In the genomic region with DNA sequence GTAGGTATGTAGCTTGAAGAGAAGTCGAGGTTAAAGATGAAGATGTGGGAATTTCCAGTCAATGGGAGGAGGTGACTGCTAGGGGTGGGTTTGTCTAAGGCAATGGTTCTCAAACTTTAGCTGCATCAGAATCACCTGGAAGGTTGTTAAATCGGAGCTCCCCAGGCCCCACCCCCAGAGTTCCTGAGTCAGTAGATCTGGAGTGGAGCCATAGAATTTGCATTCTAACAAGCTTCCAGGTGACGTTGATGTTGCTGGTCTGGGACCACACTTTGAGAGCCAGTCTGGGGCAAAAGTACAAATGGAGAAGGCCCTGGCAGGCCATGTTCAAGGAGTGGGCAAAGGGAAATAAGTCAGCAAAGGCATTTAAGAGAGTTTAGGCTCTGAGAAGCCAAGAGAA, we compare ENCODE assay signal across 22 cellular contexts.
"Had no signal": no experiment of that assay in that cellular context is flagged by ENCODE, and none has a peak within 500 bp of the region (broad histone marks: within the 10 kb centered on the region; RNA-seq: fewer than 3 reads in every experiment).

No MANE protein-coding gene starts in this region.

- ATAC-seq: activated CD8-positive, alpha-beta T cell treated with anti-CD3 and anti-CD28 coated beads, Interleukin-2, amount 10 ng/mL, durations not matched to agents 7 days and 5 days; body of pancreas; gastroesophageal sphincter; left cardiac atrium; right lobe of liver had no signal

- H3K9me3 Mint-ChIP-seq: activated naive CD8-positive, alpha-beta T cell treated with anti-CD3 and anti-CD28 coated beads for 36 hours; dendritic cell treated with granulocyte-macrophage colony-stimulating factor and Interleukin-4, amounts not matched to agents 40 ng/mL and 50 ng/mL, for 4 days; nephron progenitor cell; stimulated activated naive CD8-positive, alpha-beta T cell treated with anti-CD3 and anti-CD28 coated beads, Interleukin-15, Interleukin-2, amounts not matched to agents 100 ng/mL and 50 ng/mL, for 24 hours had no signal

- H3K4me3 ChIP-seq: body of pancreas, esophagus muscularis mucosa, gastroesophageal sphincter, right lobe of liver, skin epidermis, tibial artery had no signal

- H3K27ac ChIP-seq: body of pancreas, esophagus muscularis mucosa, gastroesophageal sphincter, parathyroid adenoma, right lobe of liver, skin epidermis, tibial artery had no signal

- H3K27me3 ChIP-seq: body of pancreas, esophagus muscularis mucosa, gastroesophageal sphincter, right lobe of liver, tibial artery had no signal

- H3K36me3 ChIP-seq: esophagus muscularis mucosa, gastroesophageal sphincter, right lobe of liver, tibial artery had no signal

- H3K9me3 ChIP-seq: body of pancreas, esophagus muscularis mucosa, gastroesophageal sphincter, right lobe of liver, tibial artery had no signal

- DNase-seq: activated CD4-positive, alpha-beta T cell treated with anti-CD3 and anti-CD28 coated beads, Interleukin-2, amount 10 ng/mL, durations not matched to agents 24 days and 14 days; activated CD8-positive, alpha-beta T cell treated with anti-CD3 and anti-CD28 coated beads, Interleukin-2, amount 10 ng/mL, durations not matched to agents 7 days and 5 days; activated naive CD8-positive, alpha-beta T cell treated with anti-CD3 and anti-CD28 coated beads for 36 hours; caudate nucleus; effector CD8-positive, alpha-beta T cell; head of caudate nucleus; hypothalamus; left cardiac atrium; mesenchymal stem cell; nephron progenitor cell; nucleus accumbens; right lobe of liver; stimulated activated CD4-positive, alpha-beta T cell treated with anti-CD3 and anti-CD28 coated beads, Interleukin-1b, Interleukin-23, amount 100 ng/mL, for 48 hours; SW 1271; tibial artery had no signal

- H3K27ac Mint-ChIP-seq: activated CD4-positive, alpha-beta T cell treated with anti-CD3 and anti-CD28 coated beads, Interleukin-2, amount 10 ng/mL, durations not matched to agents 24 days and 14 days; activated CD8-positive, alpha-beta T cell treated with anti-CD3 and anti-CD28 coated beads, Interleukin-2, amount 10 ng/mL, durations not matched to agents 7 days and 5 days; activated naive CD8-positive, alpha-beta T cell treated with anti-CD3 and anti-CD28 coated beads for 36 hours; dendritic cell treated with granulocyte-macrophage colony-stimulating factor and Interleukin-4, amounts not matched to agents 40 ng/mL and 50 ng/mL, for 4 days; nephron progenitor cell; stimulated activated naive CD8-positive, alpha-beta T cell treated with anti-CD3 and anti-CD28 coated beads, Interleukin-15, Interleukin-2, amounts not matched to agents 100 ng/mL and 50 ng/mL, for 24 hours had no signal

- H3K27me3 Mint-ChIP-seq: activated CD4-positive, alpha-beta T cell treated with anti-CD3 and anti-CD28 coated beads, Interleukin-2, amount 10 ng/mL, durations not matched to agents 24 days and 14 days; activated naive CD8-positive, alpha-beta T cell treated with anti-CD3 and anti-CD28 coated beads for 36 hours; stimulated activated naive CD8-positive, alpha-beta T cell treated with anti-CD3 and anti-CD28 coated beads, Interleukin-15, Interleukin-2, amounts not matched to agents 100 ng/mL and 50 ng/mL, for 24 hours had no signal

- H3K4me3 Mint-ChIP-seq: activated CD4-positive, alpha-beta T cell treated with anti-CD3 and anti-CD28 coated beads, Interleukin-2, amount 10 ng/mL, durations not matched to agents 24 days and 14 days; activated CD8-positive, alpha-beta T cell treated with anti-CD3 and anti-CD28 coated beads, Interleukin-2, amount 10 ng/mL, durations not matched to agents 7 days and 5 days; activated naive CD8-positive, alpha-beta T cell treated with anti-CD3 and anti-CD28 coated beads for 36 hours; dendritic cell treated with granulocyte-macrophage colony-stimulating factor and Interleukin-4, amounts not matched to agents 40 ng/mL and 50 ng/mL, for 4 days; nephron progenitor cell; stimulated activated naive CD8-positive, alpha-beta T cell treated with anti-CD3 and anti-CD28 coated beads, Interleukin-15, Interleukin-2, amounts not matched to agents 100 ng/mL and 50 ng/mL, for 24 hours had no signal
